1 cellular context compared by ENCODE assay signal in genomic region chr19:5977785-5978605, GRCh38.
A peak's percentile ranks its signal among the peaks of the same experiment; 100 is the strongest.
TF ChIP-seq lines count a peak whose summit lies in the region.

RANBP3 (minus strand) TSS chr19:5978140; CDS start chr19:5978082, 58 bp downstream.

TF ChIP-seq in HEK293, 187 proteins besides CTCF, POLR2A, EP300 and RAD21 (continued from another document):
- TF ChIP-seq ZNF146 (tag by site-specific recombination; IDR thresholded peaks at IDR 0.05) = peak; percentile 4; the same call in 1 of the 2 replicates
- peak; percentile 92 for TF ChIP-seq YY1 (tag by site-specific recombination; IDR thresholded peaks at IDR 0.05)
- TF ChIP-seq ZNF2 (tag by site-specific recombination; IDR thresholded peaks at IDR 0.05) = no peak
- no peak for TF ChIP-seq ZNF560 (tag by site-specific recombination; IDR thresholded peaks at IDR 0.05; ENCODE audit: borderline replicate concordance)
- no peak for TF ChIP-seq PRDM6 (tag by site-specific recombination; IDR thresholded peaks at IDR 0.05)
- 0 out of 2 replicates have a peak, but pooled peaks have one; percentile 23 for TF ChIP-seq ZFP69B (tag by site-specific recombination; IDR thresholded peaks at IDR 0.05)
- TF ChIP-seq ZNF530 (tag by site-specific recombination; IDR thresholded peaks at IDR 0.05; ENCODE audit: low read depth) = no peak
- TF ChIP-seq ZNF785 (tag by site-specific recombination; IDR thresholded peaks at IDR 0.05) = no peak
- TF ChIP-seq ZNF692 (tag by site-specific recombination; IDR thresholded peaks at IDR 0.05) = peak; percentile 47
- TF ChIP-seq ZNF311 (tag by site-specific recombination; IDR thresholded peaks at IDR 0.05; ENCODE audit: borderline replicate concordance) = no peak
- no peak for TF ChIP-seq ZNF596 (tag by site-specific recombination; IDR thresholded peaks at IDR 0.05)
- TF ChIP-seq ZNF335 (tag by site-specific recombination; conservative IDR thresholded peaks at IDR 0.05) = peak; percentile 95
- TF ChIP-seq ZNF416 (tag by site-specific recombination; IDR thresholded peaks at IDR 0.05) = no peak
- no peak for TF ChIP-seq KLF7 (tag by site-specific recombination; IDR thresholded peaks at IDR 0.05; ENCODE audit: borderline replicate concordance)
- no peak for TF ChIP-seq ZNF202 (tag by site-specific recombination; IDR thresholded peaks at IDR 0.05; ENCODE audit: borderline replicate concordance)
- no peak for TF ChIP-seq ZNF341 (tag by site-specific recombination; IDR thresholded peaks at IDR 0.05; ENCODE audit: low read depth)
- no peak for TF ChIP-seq ZNF704 (tag by site-specific recombination; IDR thresholded peaks at IDR 0.05)
- no peak for TF ChIP-seq ZNF184 (tag by site-specific recombination; IDR thresholded peaks at IDR 0.05)
- no peak for TF ChIP-seq ZNF514 (tag by site-specific recombination; IDR thresholded peaks at IDR 0.05)
- peak; percentile 81 for TF ChIP-seq ZEB2 (tag by site-specific recombination; IDR thresholded peaks at IDR 0.05)
- no peak for TF ChIP-seq ZNF292 (tag by site-specific recombination; IDR thresholded peaks at IDR 0.05; ENCODE audit: borderline replicate concordance, low read depth)
- TF ChIP-seq WT1 (tag by site-specific recombination; IDR thresholded peaks at IDR 0.05) = no peak
- peak; percentile 41; the same call in 1 of the 2 replicates for TF ChIP-seq ZNF610 (tag by site-specific recombination; IDR thresholded peaks at IDR 0.05; ENCODE audit: borderline replicate concordance)
- TF ChIP-seq REPIN1 (tag by site-specific recombination; IDR thresholded peaks at IDR 0.05; ENCODE audit: low read depth) = 0 out of 2 replicates have a peak, but pooled peaks have one; percentile 48
- no peak for TF ChIP-seq ZNF544 (tag by site-specific recombination; IDR thresholded peaks at IDR 0.05)
- TF ChIP-seq SP3 (tag by site-specific recombination; IDR thresholded peaks at IDR 0.05) = peak; percentile 76
- no peak for TF ChIP-seq ZNF629 (tag by site-specific recombination; IDR thresholded peaks at IDR 0.05)
- no peak for TF ChIP-seq ZNF16 (tag by site-specific recombination; IDR thresholded peaks at IDR 0.05; ENCODE audit: low read depth)
- no peak for TF ChIP-seq SETDB1 (IDR thresholded peaks at IDR 0.05; ENCODE audit: insufficient read length, low read length)
- no peak for TF ChIP-seq ZNF654 (tag by site-specific recombination; IDR thresholded peaks at IDR 0.05; ENCODE audit: low read depth)
- no peak; the same call in 1 of the 2 replicates for TF ChIP-seq ZNF37A (tag by site-specific recombination; IDR thresholded peaks at IDR 0.05)
- no peak for TF ChIP-seq ZNF585B (tag by site-specific recombination; IDR thresholded peaks at IDR 0.05)
- TF ChIP-seq ZBTB7A (tag by site-specific recombination; IDR thresholded peaks at IDR 0.05; ENCODE audit: low read depth) = 0 out of 2 replicates have a peak, but pooled peaks have one; percentile 46
- TF ChIP-seq ZNF133 (tag by site-specific recombination; IDR thresholded peaks at IDR 0.05) = no peak
- TF ChIP-seq MEIS1 (CRISPR knock-in tag; IDR thresholded peaks at IDR 0.05; ENCODE audit: borderline replicate concordance) = no peak
- TF ChIP-seq ZNF600 (tag by site-specific recombination; IDR thresholded peaks at IDR 0.05) = peak; percentile 81
- TF ChIP-seq ZNF549 (tag by site-specific recombination; IDR thresholded peaks at IDR 0.05) = no peak
- TF ChIP-seq ZNF488 (tag by site-specific recombination; IDR thresholded peaks at IDR 0.05) = no peak
- TF ChIP-seq ZBTB44 (tag by site-specific recombination; IDR thresholded peaks at IDR 0.05) = no peak
- TF ChIP-seq ZNF558 (tag by site-specific recombination; IDR thresholded peaks at IDR 0.05) = no peak
- no peak for TF ChIP-seq ZSCAN16 (tag by site-specific recombination; IDR thresholded peaks at IDR 0.05)
- no peak for TF ChIP-seq ZNF449 (tag by site-specific recombination; IDR thresholded peaks at IDR 0.05)
- TF ChIP-seq ZNF776 (tag by site-specific recombination; IDR thresholded peaks at IDR 0.05; ENCODE audit: borderline replicate concordance) = no peak
- TF ChIP-seq ZNF404 (tag by site-specific recombination; IDR thresholded peaks at IDR 0.05) = no peak
- peak; percentile 62 for TF ChIP-seq ZFHX2 (tag by site-specific recombination; conservative IDR thresholded peaks at IDR 0.05)
- peak; percentile 84 for TF ChIP-seq ZBTB17 (tag by site-specific recombination; IDR thresholded peaks at IDR 0.05)
- 0 out of 2 replicates have a peak, but pooled peaks have one; percentile 27 for TF ChIP-seq ZNF660 (tag by site-specific recombination; IDR thresholded peaks at IDR 0.05)
- peak; percentile 64 for TF ChIP-seq ZXDB (tag by site-specific recombination; IDR thresholded peaks at IDR 0.05)
- TF ChIP-seq ZNF214 (tag by site-specific recombination; IDR thresholded peaks at IDR 0.05; ENCODE audit: borderline replicate concordance) = no peak
- no peak for TF ChIP-seq TSHZ1 (tag by site-specific recombination; IDR thresholded peaks at IDR 0.05; ENCODE audit: borderline replicate concordance)
- TF ChIP-seq ZNF645 (tag by site-specific recombination; IDR thresholded peaks at IDR 0.05) = no peak
- no peak for TF ChIP-seq ZNF175 (tag by site-specific recombination; IDR thresholded peaks at IDR 0.05)
- TF ChIP-seq ZNF580 (tag by site-specific recombination; IDR thresholded peaks at IDR 0.05) = no peak; the same call in 1 of the 2 replicates
- no peak for TF ChIP-seq ZNF19 (tag by site-specific recombination; IDR thresholded peaks at IDR 0.05; ENCODE audit: low read depth)
- TF ChIP-seq ZNF843 (tag by site-specific recombination; IDR thresholded peaks at IDR 0.05) = 0 out of 2 replicates have a peak, but pooled peaks have one; percentile 11
- TF ChIP-seq ZNF24 (tag by site-specific recombination; IDR thresholded peaks at IDR 0.05) = no peak
- no peak for TF ChIP-seq ZNF121 (tag by site-specific recombination; IDR thresholded peaks at IDR 0.05)
- no peak for TF ChIP-seq ZNF623 (tag by site-specific recombination; IDR thresholded peaks at IDR 0.05)
- TF ChIP-seq ZBTB1 (tag by site-specific recombination; IDR thresholded peaks at IDR 0.05) = no peak
- no peak for TF ChIP-seq ZNF155 (tag by site-specific recombination; IDR thresholded peaks at IDR 0.05)
- TF ChIP-seq HOXD13 (CRISPR knock-in tag; IDR thresholded peaks at IDR 0.05; ENCODE audit: borderline replicate concordance) = no peak
